ENCODE assay signal across 1 cellular context in the genomic region with DNA sequence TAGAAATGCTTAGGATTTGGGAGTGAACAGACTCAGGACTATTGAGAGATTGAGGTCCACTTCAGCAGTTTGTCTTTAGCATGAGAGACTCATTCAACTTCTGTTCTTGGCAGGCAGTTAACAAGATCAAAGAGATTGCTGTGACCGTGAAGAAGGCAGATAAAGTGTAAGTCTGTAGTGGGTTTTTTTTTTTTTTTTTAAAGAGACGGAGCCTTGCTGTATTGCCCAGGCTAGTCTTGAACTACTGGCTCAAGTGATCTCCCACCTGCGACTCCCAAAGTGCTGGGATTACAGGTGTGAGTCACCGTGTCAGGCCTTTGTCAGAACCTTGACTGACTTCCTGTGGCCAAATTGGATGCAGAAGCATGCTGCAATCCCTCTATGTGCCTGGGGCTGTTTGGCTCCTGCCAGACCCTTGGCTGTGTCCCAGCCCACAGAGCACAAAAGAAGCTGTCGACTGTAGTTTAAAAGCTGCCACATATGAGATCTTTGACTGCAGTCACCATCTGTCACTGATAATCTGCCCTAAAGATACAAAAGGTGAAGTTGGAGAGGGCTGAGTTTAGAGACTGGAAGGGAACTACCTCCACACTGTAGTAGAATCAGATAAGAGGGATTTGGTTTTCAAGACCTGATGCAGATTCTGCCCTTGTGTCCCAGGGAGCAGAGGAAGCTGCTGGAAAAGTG.
A peak's percentile ranks its signal among the peaks of the same experiment; 100 is the strongest.
TF ChIP-seq lines count a peak whose summit lies in the region.

No MANE protein-coding gene starts in this region.

TF ChIP-seq in K562, 482 proteins besides CTCF, POLR2A, EP300 and RAD21:
- TF ChIP-seq, protein P1, sequence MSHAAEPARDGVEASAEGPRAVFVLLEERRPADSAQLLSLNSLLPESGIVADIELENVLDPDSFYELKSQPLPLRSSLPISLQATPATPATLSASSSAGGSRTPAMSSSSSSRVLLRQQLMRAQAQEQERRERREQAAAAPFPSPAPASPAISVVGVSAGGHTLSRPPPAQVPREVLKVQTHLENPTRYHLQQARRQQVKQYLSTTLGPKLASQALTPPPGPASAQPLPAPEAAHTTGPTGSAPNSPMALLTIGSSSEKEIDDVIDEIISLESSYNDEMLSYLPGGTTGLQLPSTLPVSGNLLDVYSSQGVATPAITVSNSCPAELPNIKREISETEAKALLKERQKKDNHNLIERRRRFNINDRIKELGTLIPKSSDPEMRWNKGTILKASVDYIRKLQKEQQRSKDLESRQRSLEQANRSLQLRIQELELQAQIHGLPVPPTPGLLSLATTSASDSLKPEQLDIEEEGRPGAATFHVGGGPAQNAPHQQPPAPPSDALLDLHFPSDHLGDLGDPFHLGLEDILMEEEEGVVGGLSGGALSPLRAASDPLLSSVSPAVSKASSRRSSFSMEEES (CRISPR knock-in tag; IDR thresholded peaks at IDR 0.05): no peak
- no peak for TF ChIP-seq RNF2 (IDR thresholded peaks at IDR 0.05)
- TF ChIP-seq COPS2 (conservative IDR thresholded peaks at IDR 0.05): no peak
- TF ChIP-seq WHSC1 (IDR thresholded peaks at IDR 0.05; ENCODE audit: low read length): no peak
- TF ChIP-seq ZNF551 (CRISPR knock-in tag; IDR thresholded peaks at IDR 0.05): no peak
- TF ChIP-seq, protein P2, sequence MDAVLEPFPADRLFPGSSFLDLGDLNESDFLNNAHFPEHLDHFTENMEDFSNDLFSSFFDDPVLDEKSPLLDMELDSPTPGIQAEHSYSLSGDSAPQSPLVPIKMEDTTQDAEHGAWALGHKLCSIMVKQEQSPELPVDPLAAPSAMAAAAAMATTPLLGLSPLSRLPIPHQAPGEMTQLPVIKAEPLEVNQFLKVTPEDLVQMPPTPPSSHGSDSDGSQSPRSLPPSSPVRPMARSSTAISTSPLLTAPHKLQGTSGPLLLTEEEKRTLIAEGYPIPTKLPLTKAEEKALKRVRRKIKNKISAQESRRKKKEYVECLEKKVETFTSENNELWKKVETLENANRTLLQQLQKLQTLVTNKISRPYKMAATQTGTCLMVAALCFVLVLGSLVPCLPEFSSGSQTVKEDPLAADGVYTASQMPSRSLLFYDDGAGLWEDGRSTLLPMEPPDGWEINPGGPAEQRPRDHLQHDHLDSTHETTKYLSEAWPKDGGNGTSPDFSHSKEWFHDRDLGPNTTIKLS (IDR thresholded peaks at IDR 0.05; ENCODE audit: borderline replicate concordance, low read depth): no peak
- no peak for TF ChIP-seq RBM15 (IDR thresholded peaks at IDR 0.05; ENCODE audit: insufficient read depth, low read length)
- TF ChIP-seq, protein P3, sequence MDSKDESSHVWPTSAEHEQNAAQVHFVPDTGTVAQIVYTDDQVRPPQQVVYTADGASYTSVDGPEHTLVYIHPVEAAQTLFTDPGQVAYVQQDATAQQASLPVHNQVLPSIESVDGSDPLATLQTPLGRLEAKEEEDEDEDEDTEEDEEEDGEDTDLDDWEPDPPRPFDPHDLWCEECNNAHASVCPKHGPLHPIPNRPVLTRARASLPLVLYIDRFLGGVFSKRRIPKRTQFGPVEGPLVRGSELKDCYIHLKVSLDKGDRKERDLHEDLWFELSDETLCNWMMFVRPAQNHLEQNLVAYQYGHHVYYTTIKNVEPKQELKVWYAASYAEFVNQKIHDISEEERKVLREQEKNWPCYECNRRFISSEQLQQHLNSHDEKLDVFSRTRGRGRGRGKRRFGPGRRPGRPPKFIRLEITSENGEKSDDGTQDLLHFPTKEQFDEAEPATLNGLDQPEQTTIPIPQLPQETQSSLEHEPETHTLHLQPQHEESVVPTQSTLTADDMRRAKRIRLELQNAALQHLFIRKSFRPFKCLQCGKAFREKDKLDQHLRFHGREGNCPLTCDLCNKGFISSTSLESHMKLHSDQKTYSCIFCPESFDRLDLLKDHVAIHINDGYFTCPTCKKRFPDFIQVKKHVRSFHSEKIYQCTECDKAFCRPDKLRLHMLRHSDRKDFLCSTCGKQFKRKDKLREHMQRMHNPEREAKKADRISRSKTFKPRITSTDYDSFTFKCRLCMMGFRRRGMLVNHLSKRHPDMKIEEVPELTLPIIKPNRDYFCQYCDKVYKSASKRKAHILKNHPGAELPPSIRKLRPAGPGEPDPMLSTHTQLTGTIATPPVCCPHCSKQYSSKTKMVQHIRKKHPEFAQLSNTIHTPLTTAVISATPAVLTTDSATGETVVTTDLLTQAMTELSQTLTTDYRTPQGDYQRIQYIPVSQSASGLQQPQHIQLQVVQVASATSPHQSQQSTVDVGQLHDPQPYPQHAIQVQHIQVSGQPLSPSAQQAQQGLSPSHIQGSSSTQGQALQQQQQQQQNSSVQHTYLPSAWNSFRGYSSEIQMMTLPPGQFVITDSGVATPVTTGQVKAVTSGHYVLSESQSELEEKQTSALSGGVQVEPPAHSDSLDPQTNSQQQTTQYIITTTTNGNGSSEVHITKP (IDR thresholded peaks at IDR 0.05; ENCODE audit: partially characterized antibody): no peak
- TF ChIP-seq ZNF830 (CRISPR knock-in tag; IDR thresholded peaks at IDR 0.05): no peak
- TF ChIP-seq, protein P4, sequence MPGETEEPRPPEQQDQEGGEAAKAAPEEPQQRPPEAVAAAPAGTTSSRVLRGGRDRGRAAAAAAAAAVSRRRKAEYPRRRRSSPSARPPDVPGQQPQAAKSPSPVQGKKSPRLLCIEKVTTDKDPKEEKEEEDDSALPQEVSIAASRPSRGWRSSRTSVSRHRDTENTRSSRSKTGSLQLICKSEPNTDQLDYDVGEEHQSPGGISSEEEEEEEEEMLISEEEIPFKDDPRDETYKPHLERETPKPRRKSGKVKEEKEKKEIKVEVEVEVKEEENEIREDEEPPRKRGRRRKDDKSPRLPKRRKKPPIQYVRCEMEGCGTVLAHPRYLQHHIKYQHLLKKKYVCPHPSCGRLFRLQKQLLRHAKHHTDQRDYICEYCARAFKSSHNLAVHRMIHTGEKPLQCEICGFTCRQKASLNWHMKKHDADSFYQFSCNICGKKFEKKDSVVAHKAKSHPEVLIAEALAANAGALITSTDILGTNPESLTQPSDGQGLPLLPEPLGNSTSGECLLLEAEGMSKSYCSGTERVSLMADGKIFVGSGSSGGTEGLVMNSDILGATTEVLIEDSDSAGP (CRISPR knock-in tag; IDR thresholded peaks at IDR 0.05): no peak
- no peak for TF ChIP-seq ZNF324 (CRISPR knock-in tag; IDR thresholded peaks at IDR 0.05)
- no peak for TF ChIP-seq ZBTB7A (IDR thresholded peaks at IDR 0.05; ENCODE audit: borderline replicate concordance, control insufficient read depth, low read depth, low read length)
- no peak for TF ChIP-seq JUND (IDR thresholded peaks at IDR 0.05; ENCODE audit: borderline replicate concordance, low read depth, low read length)
- peak; percentile 28; the same call in 1 of the 3 replicates for TF ChIP-seq JUND (tag; IDR thresholded peaks at IDR 0.05; ENCODE audit: borderline replicate concordance, low read depth, low read length)
- 0 out of 2 replicates have a peak, but pooled peaks have one; percentile 23 for TF ChIP-seq FOSL1 (tag; conservative IDR thresholded peaks at IDR 0.05)
- TF ChIP-seq, protein P5, sequence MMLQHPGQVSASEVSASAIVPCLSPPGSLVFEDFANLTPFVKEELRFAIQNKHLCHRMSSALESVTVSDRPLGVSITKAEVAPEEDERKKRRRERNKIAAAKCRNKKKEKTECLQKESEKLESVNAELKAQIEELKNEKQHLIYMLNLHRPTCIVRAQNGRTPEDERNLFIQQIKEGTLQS (IDR thresholded peaks at IDR 0.05): no peak
- TF ChIP-seq, protein P5 (CRISPR knock-in tag; conservative IDR thresholded peaks at IDR 0.05): no peak
- TF ChIP-seq, protein P6, sequence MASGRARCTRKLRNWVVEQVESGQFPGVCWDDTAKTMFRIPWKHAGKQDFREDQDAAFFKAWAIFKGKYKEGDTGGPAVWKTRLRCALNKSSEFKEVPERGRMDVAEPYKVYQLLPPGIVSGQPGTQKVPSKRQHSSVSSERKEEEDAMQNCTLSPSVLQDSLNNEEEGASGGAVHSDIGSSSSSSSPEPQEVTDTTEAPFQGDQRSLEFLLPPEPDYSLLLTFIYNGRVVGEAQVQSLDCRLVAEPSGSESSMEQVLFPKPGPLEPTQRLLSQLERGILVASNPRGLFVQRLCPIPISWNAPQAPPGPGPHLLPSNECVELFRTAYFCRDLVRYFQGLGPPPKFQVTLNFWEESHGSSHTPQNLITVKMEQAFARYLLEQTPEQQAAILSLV (tag; IDR thresholded peaks at IDR 0.05): no peak
- TF ChIP-seq NR4A1 (CRISPR knock-in tag; IDR thresholded peaks at IDR 0.05): no peak
- no peak for TF ChIP-seq NR4A1 (tag; IDR thresholded peaks at IDR 0.05)
- TF ChIP-seq DACH1 (IDR thresholded peaks at IDR 0.05; ENCODE audit: partially characterized antibody): no peak
- TF ChIP-seq RFX5 (IDR thresholded peaks at IDR 0.05; ENCODE audit: low read depth, low read length): no peak
- TF ChIP-seq MAZ (CRISPR knock-in tag; conservative IDR thresholded peaks at IDR 0.05 in 1 of 2, IDR thresholded peaks at IDR 0.05 in 1 of 2): no peak
- TF ChIP-seq TAF1 (IDR thresholded peaks at IDR 0.05; ENCODE audit: control insufficient read depth, extremely low read depth, insufficient read depth, low read length, severe bottlenecking): no peak
- no peak for TF ChIP-seq KAT2B (IDR thresholded peaks at IDR 0.05; ENCODE audit: low read depth, low read length)
- TF ChIP-seq CXXC5 (CRISPR knock-in tag; IDR thresholded peaks at IDR 0.05): 0 out of 2 replicates have a peak, but pooled peaks have one; percentile 16
- TF ChIP-seq, protein P7, sequence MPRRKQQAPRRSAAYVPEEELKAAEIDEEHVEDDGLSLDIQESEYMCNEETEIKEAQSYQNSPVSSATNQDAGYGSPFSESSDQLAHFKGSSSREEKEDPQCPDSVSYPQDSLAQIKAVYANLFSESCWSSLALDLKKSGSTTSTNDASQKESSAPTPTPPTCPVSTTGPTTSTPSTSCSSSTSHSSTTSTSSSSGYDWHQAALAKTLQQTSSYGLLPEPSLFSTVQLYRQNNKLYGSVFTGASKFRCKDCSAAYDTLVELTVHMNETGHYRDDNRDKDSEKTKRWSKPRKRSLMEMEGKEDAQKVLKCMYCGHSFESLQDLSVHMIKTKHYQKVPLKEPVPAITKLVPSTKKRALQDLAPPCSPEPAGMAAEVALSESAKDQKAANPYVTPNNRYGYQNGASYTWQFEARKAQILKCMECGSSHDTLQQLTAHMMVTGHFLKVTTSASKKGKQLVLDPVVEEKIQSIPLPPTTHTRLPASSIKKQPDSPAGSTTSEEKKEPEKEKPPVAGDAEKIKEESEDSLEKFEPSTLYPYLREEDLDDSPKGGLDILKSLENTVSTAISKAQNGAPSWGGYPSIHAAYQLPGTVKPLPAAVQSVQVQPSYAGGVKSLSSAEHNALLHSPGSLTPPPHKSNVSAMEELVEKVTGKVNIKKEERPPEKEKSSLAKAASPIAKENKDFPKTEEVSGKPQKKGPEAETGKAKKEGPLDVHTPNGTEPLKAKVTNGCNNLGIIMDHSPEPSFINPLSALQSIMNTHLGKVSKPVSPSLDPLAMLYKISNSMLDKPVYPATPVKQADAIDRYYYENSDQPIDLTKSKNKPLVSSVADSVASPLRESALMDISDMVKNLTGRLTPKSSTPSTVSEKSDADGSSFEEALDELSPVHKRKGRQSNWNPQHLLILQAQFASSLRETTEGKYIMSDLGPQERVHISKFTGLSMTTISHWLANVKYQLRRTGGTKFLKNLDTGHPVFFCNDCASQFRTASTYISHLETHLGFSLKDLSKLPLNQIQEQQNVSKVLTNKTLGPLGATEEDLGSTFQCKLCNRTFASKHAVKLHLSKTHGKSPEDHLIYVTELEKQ (CRISPR knock-in tag; IDR thresholded peaks at IDR 0.05): no peak
- no peak for TF ChIP-seq MEF2A (IDR thresholded peaks at IDR 0.05; ENCODE audit: control insufficient read depth, low read depth, low read length)
- TF ChIP-seq RUNX1 (IDR thresholded peaks at IDR 0.05; ENCODE audit: low read depth): no peak
- no peak for TF ChIP-seq SIN3B (IDR thresholded peaks at IDR 0.05; ENCODE audit: low read depth)
- TF ChIP-seq ZNF586 (CRISPR knock-in tag; conservative IDR thresholded peaks at IDR 0.05): no peak
- TF ChIP-seq, protein P8, sequence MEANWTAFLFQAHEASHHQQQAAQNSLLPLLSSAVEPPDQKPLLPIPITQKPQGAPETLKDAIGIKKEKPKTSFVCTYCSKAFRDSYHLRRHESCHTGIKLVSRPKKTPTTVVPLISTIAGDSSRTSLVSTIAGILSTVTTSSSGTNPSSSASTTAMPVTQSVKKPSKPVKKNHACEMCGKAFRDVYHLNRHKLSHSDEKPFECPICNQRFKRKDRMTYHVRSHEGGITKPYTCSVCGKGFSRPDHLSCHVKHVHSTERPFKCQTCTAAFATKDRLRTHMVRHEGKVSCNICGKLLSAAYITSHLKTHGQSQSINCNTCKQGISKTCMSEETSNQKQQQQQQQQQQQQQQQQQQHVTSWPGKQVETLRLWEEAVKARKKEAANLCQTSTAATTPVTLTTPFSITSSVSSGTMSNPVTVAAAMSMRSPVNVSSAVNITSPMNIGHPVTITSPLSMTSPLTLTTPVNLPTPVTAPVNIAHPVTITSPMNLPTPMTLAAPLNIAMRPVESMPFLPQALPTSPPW (CRISPR knock-in tag; IDR thresholded peaks at IDR 0.05): no peak
- no peak for TF ChIP-seq U2AF2 (optimal IDR thresholded peaks at IDR 0.05; ENCODE audit: low read depth, low read length)
- TF ChIP-seq CREBBP (IDR thresholded peaks at IDR 0.05; ENCODE audit: low read depth, low read length): no peak
- peak; percentile 89 for TF ChIP-seq ZNF384 (IDR thresholded peaks at IDR 0.05; ENCODE audit: low read depth, low read length)
- no peak for TF ChIP-seq JUN (IDR thresholded peaks at IDR 0.05; ENCODE audit: borderline replicate concordance, low read depth, low read length)
- no peak for TF ChIP-seq JUN (CRISPR knock-in tag; IDR thresholded peaks at IDR 0.05; ENCODE audit: borderline replicate concordance)
- TF ChIP-seq CHD1 (IDR thresholded peaks at IDR 0.05; ENCODE audit: low read length): no peak
- TF ChIP-seq ZFP1 (CRISPR knock-in tag; IDR thresholded peaks at IDR 0.05): no peak
- TF ChIP-seq FOXM1 (IDR thresholded peaks at IDR 0.05; ENCODE audit: low read depth): no peak
- TF ChIP-seq FOXM1 (CRISPR knock-in tag; IDR thresholded peaks at IDR 0.05; ENCODE audit: low read depth): no peak
- no peak for TF ChIP-seq POLR2AphosphoS5 (IDR thresholded peaks at IDR 0.05; ENCODE audit: control insufficient read depth, insufficient read depth, low read depth, low read length)
- no peak for TF ChIP-seq PTBP1 (IDR thresholded peaks at IDR 0.05; ENCODE audit: low read depth, low read length)
- no peak for TF ChIP-seq ADNP (tag; IDR thresholded peaks at IDR 0.05)
- TF ChIP-seq, protein P9, sequence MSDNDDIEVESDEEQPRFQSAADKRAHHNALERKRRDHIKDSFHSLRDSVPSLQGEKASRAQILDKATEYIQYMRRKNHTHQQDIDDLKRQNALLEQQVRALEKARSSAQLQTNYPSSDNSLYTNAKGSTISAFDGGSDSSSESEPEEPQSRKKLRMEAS (CRISPR knock-in tag; IDR thresholded peaks at IDR 0.05): no peak
- TF ChIP-seq ZNF354B (CRISPR knock-in tag; IDR thresholded peaks at IDR 0.05): no peak
- no peak for TF ChIP-seq CREB1 (IDR thresholded peaks at IDR 0.05)
- TF ChIP-seq CREB1 (CRISPR knock-in tag; IDR thresholded peaks at IDR 0.05): no peak
- TF ChIP-seq, protein P10, sequence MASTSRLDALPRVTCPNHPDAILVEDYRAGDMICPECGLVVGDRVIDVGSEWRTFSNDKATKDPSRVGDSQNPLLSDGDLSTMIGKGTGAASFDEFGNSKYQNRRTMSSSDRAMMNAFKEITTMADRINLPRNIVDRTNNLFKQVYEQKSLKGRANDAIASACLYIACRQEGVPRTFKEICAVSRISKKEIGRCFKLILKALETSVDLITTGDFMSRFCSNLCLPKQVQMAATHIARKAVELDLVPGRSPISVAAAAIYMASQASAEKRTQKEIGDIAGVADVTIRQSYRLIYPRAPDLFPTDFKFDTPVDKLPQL (IDR thresholded peaks at IDR 0.05; ENCODE audit: extremely low read depth, insufficient read length): no peak
- peak; percentile 41; the same call in 1 of the 2 replicates for TF ChIP-seq ZNF239 (CRISPR knock-in tag; IDR thresholded peaks at IDR 0.05)
